ENCODE assay signal across 27 cellular contexts in genomic region chr1:6426972-6427350, GRCh38. TPM values are rescaled to one million over a fixed set of nuclear protein-coding genes. Genes with fewer than 3 reads are reported as not detected.
"Had no signal": no experiment of that assay in that cellular context is flagged by ENCODE, and none has a peak within 500 bp of the region (broad histone marks: within the 10 kb centered on the region; RNA-seq: fewer than 3 reads in every experiment).

No MANE protein-coding gene starts in this region.

- H3K9ac ChIP-seq: KMS-11, SK-N-SH had no signal

- H3K4me3 Mint-ChIP-seq: activated CD8-positive, alpha-beta T cell treated with anti-CD3 and anti-CD28 coated beads, Interleukin-2, amount 10 ng/mL, durations not matched to agents 7 days and 5 days; activated naive CD8-positive, alpha-beta T cell treated with anti-CD3 and anti-CD28 coated beads for 36 hours; activated T-cell treated with anti-CD3 and anti-CD28 coated beads, Interleukin-2, amount 50 U/mL, for 4 hours; IgD-negative memory B cell had no signal

- H3K36me3 Mint-ChIP-seq: activated naive CD8-positive, alpha-beta T cell treated with anti-CD3 and anti-CD28 coated beads for 36 hours; IgD-negative memory B cell had no signal

- H3K4me3 ChIP-seq: MG63, Peyer's patch had no signal

- H3K27ac Mint-ChIP-seq: activated CD8-positive, alpha-beta T cell treated with anti-CD3 and anti-CD28 coated beads, Interleukin-2, amount 10 ng/mL, durations not matched to agents 7 days and 5 days; activated naive CD8-positive, alpha-beta T cell treated with anti-CD3 and anti-CD28 coated beads for 36 hours; IgD-negative memory B cell had no signal

- H3K4me2 ChIP-seq: KMS-11, SK-N-SH had no signal

- DNase-seq: activated CD4-positive, alpha-beta T cell treated with anti-CD3 and anti-CD28 coated beads for 48 hours; activated CD4-positive, alpha-beta T cell treated with anti-CD3 and anti-CD28 coated beads, Interleukin-2, amount 50 U/mL, for 4 hours; activated CD8-positive, alpha-beta T cell treated with anti-CD3 and anti-CD28 coated beads, Interleukin-2, amount 10 ng/mL, durations not matched to agents 7 days and 5 days; activated effector memory CD4-positive, alpha-beta T cell treated with anti-CD3 and anti-CD28 coated beads, Interleukin-2, amount 50 U/mL, for 16 hours; activated naive CD4-positive, alpha-beta T cell treated with Interleukin-2 at 50 U/mL for 16 hours; activated naive CD8-positive, alpha-beta T cell treated with anti-CD3 and anti-CD28 coated beads for 36 hours; activated T-cell treated with anti-CD3 and anti-CD28 coated beads, Interleukin-2, amount 50 U/mL, for 4 hours; brain microvascular endothelial cell; cerebellar nuclear complex; MG63; MV-4-11; NCI-H1092 treated with DMSO at 0.1 percent for 48 hours; NCI-H1436; NCI-H1694 treated with DMSO at 0.1 percent for 48 hours; NCI-H2029 treated with DMSO at 0.1 percent for 48 hours; NCI-H510A; NCI-H526 treated with DMSO at 0.1 percent for 48 hours; NCI-H82; Peyer's patch; SK-N-SH; T-helper 1 cell had no signal

- H3K9me3 Mint-ChIP-seq: activated naive CD8-positive, alpha-beta T cell treated with anti-CD3 and anti-CD28 coated beads for 36 hours; activated T-cell treated with anti-CD3 and anti-CD28 coated beads, Interleukin-2, amount 50 U/mL, for 4 hours; IgD-negative memory B cell had no signal

- H3K27ac ChIP-seq: brain microvascular endothelial cell, KMS-11 had no signal

- H3K36me3 ChIP-seq: brain microvascular endothelial cell, MG63, Peyer's patch had no signal

- ATAC-seq: activated CD4-positive, CD25-positive, alpha-beta regulatory T cell treated with anti-CD3 and anti-CD28 coated beads, Interleukin-2, amount 50 U/mL, for 24 hours; activated CD8-positive, alpha-beta T cell treated with anti-CD3 and anti-CD28 coated beads, Interleukin-2, amount 10 ng/mL, durations not matched to agents 7 days and 5 days; activated T-cell treated with anti-CD3 and anti-CD28 coated beads, Interleukin-2, amount 50 U/mL, for 4 hours; Right ventricle myocardium inferior had no signal

- H3K9me3 ChIP-seq: MG63, Peyer's patch, SK-N-SH had no signal

RNA-seq across cellular contexts. Expression of gene ESPN, which starts 2.4 kb away (rescaled TPM):
- total RNA-seq: OCI-LY7 had no signal
- polyA plus RNA-seq: IgD-negative memory B cell had no signal

RNA-seq across cellular contexts. Expression of gene HES2, which starts 7.2 kb away (rescaled TPM):
- total RNA-seq: activated naive CD8-positive, alpha-beta T cell treated with anti-CD3 and anti-CD28 coated beads for 36 hours; activated T-cell treated with anti-CD3 and anti-CD28 coated beads, Interleukin-2, amount 50 U/mL, for 4 hours; cardiac septum; OCI-LY7; Right ventricle myocardium inferior had no signal
- polyA plus RNA-seq: IgD-negative memory B cell had no signal
